Comparison of ENCODE assay signal across 8 cellular contexts in the genomic region with DNA sequence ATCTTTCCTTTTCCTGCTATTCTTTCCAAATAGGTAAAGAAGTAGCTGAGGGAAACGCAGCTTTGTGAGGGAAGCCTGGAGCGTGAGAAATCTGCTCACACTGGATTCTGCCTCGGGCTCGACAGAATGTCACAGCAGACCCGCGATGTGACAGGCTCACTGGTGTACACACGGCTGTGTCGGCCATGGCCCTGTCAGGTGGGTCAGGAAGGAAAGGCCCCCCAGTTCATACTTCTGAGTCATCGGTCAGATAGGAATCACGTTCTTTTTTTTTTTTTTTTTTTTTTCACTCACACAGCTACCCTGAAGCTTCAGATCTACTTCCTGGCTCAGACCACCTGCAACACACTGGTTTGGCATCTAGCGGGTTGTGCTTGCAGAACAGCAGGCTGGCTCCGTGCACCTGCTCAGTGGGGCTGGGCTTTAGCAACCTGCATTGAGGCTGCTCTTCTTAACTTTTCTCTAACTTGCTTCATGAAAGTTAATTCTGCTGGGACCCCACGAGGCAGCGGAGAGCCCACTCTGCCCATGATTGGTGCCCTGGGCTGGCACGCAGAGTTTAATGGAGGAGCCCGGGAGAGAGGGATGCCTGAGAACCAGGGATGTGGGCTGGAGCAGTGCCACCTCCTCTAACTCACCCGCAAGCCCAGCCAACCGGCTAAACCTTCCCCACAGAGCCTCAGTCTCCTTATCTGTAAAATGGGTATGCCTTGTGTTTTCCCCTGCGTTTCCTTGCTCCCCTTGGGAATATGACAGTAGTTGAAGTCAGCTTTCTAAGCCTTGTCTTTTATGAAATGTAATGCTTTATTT.
A peak's percentile ranks its signal among the peaks of the same experiment; 100 is the strongest.
DNase-seq lines count a peak whose midpoint lies in the region; ATAC-seq and TF ChIP-seq lines count a peak whose summit lies in the region.

No MANE protein-coding gene starts in this region.

- H3K36me3 ChIP-seq in BLaER1: no peaks in the 10 kb centered on the region
- H3K36me3 ChIP-seq in lower lobe of right lung: no peaks in the 10 kb centered on the region
- H3K36me3 ChIP-seq in MG63: no peaks in the 10 kb centered on the region

- H3K27me3 ChIP-seq in BLaER1 (no peaks in the 10 kb centered on the region), lower lobe of right lung (ENCODE audit: low read depth) (no peaks in the 10 kb centered on the region), MG63 (no peaks in the 10 kb centered on the region)

- peak overlapping the region; percentile 57 for H3K4me2 ChIP-seq in BLaER1

- intact Hi-C loops in lower lobe of right lung (cut with DNase I): no loop called here

- H3K27ac ChIP-seq in BLaER1 (peak overlapping the region; percentile 27; the same call in 1 of the 2 replicates), lower lobe of right lung (peak overlapping the region; percentile 65)

- no peak for TF ChIP-seq CTCF in lower lobe of right lung (IDR thresholded peaks at IDR 0.05)

- H3K4me3 ChIP-seq in BLaER1 (0 out of 2 replicates have a peak overlapping the region, but pooled peaks have one; percentile 1), lower lobe of right lung (peak overlapping the region; percentile 30), MG63 (no peak overlapping the region)

- ATAC-seq in lower lobe of right lung (peak; percentile 15 to 19), GM18861 (IDR thresholded peaks at IDR 0.05; ENCODE audit: unreplicated experiment) (no peak)

- no peaks in the 10 kb centered on the region for H4K20me1 ChIP-seq in BLaER1

- H3K9me3 ChIP-seq in BLaER1: no peaks in the 10 kb centered on the region
- H3K9me3 ChIP-seq in lower lobe of right lung: no peaks in the 10 kb centered on the region
- no peaks in the 10 kb centered on the region for H3K9me3 ChIP-seq in MG63

- in situ Hi-C loops in KBM-7 (cut with MboI; ENCODE audit: low pct_unique_long_range_greater_than_20kb, low sequenced_read_pairs): loop anchor here (25.0 kb wide), 2 partner anchors 95 to 395 kb away; a partner anchor contains a TSS

- DNase-seq in KBM-7 (peak; percentile 20), lower lobe of right lung (no peak), OCI-M1 (lab: John Stamatoyannopoulos, UW) (no peak), MG63 (no peak), NCI-H82 treated with DMSO at 0.1 percent for 48 hours (lab: John Stamatoyannopoulos, UW; ENCODE audit: unreplicated experiment) (no peak)
- peak; percentile 65 for DNase-seq in activated T-cell treated with anti-CD3 and anti-CD28 coated beads, Interleukin-2, amount 50 U/mL, for 1 hour

- peaks cover 52% of the 10 kb centered on the region for H3K4me1 ChIP-seq in BLaER1
- peaks cover 42% of the 10 kb centered on the region for H3K4me1 ChIP-seq in lower lobe of right lung

- no peak overlapping the region for H3K9ac ChIP-seq in BLaER1

Comparison
In these comparisons a context has a peak if more than half of its experiments do, and no peak if none do; other contexts are left out.
1. DNase-seq: peak in KBM-7 (single experiment) and activated T-cell treated with anti-CD3 and anti-CD28 coated beads, Interleukin-2, amount 50 U/mL, for 1 hour (single experiment); none in lower lobe of right lung (single experiment), OCI-M1 (single experiment), MG63 (single experiment) and NCI-H82 treated with DMSO at 0.1 percent for 48 hours (single experiment).